In the genomic region with DNA sequence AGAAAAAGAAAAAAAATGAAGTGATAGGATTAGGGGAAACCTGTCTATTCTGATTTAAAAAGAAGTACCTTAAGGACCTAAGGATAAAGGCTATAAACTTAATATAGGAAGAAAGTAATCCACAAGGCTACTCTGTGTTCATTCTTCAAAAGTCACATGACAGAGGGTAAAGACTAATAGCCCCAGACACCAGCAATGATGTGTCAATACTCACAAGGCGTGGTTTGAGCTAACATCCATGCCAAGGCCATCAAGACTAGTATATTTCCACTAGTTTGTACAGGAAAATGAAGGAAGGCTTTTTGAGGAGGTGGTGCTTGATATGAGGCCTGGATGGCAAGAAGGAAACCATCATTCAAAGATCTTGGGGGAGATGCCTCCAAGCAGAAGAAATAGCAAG, we compare ENCODE assay signal across 1 cellular context.
TF ChIP-seq lines count a peak whose summit lies in the region.

No MANE protein-coding gene starts in this region.

TF ChIP-seq in A549, 52 proteins besides CTCF, POLR2A, EP300 and RAD21 (continued from another document):
- TF ChIP-seq, protein P1, sequence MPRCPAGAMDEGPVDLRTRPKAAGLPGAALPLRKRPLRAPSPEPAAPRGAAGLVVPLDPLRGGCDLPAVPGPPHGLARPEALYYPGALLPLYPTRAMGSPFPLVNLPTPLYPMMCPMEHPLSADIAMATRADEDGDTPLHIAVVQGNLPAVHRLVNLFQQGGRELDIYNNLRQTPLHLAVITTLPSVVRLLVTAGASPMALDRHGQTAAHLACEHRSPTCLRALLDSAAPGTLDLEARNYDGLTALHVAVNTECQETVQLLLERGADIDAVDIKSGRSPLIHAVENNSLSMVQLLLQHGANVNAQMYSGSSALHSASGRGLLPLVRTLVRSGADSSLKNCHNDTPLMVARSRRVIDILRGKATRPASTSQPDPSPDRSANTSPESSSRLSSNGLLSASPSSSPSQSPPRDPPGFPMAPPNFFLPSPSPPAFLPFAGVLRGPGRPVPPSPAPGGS (IDR thresholded peaks at IDR 0.05): no peak
- TF ChIP-seq HOXB13 (CRISPR knock-in tag; IDR thresholded peaks at IDR 0.05; ENCODE audit: low read depth) (no peak), HOXB5 (CRISPR knock-in tag; IDR thresholded peaks at IDR 0.05) (no peak), FOXS1 (CRISPR knock-in tag; IDR thresholded peaks at IDR 0.05) (no peak), BHLHE40 (IDR thresholded peaks at IDR 0.05; ENCODE audit: low read depth, low read length) (no peak), JUNB (IDR thresholded peaks at IDR 0.05) (no peak), ESRRA (IDR thresholded peaks at IDR 0.05; ENCODE audit: borderline replicate concordance, low read length) (no peak), RCOR1 (IDR thresholded peaks at IDR 0.05; ENCODE audit: low read depth, low read length) (no peak), TP53 (CRISPR knock-in tag; IDR thresholded peaks at IDR 0.05) (no peak), MAX (IDR thresholded peaks at IDR 0.05) (no peak), TFCP2L1 (CRISPR knock-in tag; IDR thresholded peaks at IDR 0.05) (no peak)
